In the genomic region with DNA sequence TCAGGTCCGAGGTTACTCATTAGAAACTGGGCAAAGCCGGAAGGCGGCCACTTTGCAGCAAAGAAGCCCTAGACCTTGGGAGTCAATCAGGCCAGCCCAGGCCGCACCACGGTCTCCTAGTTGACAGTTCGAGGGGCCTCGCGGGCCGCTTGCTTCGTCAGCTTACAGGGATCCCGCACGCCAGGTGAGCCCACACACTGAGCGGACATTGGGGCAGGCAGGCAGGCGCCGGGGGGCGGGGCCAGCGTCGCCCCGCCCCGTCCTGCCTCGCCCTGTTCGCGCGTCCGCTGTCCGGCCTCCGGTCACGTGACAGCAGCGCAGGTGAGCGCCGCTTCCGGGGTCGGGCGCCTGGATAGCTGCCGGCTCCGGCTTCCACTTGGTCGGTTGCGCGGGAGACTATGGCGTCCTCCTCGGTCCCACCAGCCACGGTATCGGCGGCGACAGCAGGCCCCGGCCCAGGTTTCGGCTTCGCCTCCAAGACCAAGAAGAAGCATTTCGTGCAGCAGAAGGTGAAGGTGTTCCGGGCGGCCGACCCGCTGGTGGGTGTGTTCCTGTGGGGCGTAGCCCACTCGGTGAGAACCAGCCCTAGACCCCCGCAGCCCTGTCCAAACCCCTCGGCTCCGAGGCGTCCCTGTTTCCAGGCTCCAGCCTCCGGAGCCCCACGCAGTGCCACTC, we compare ENCODE assay signal across 8 cellular contexts. TPM values are rescaled to one million over a fixed set of nuclear protein-coding genes. Genes with fewer than 3 reads are reported as not detected.
DNase-seq lines count a peak whose midpoint lies in the region; ATAC-seq and TF ChIP-seq lines count a peak whose summit lies in the region.

A gene (plus strand): TSS at position 301 of the 675 bp plus-strand sequence. CDS start 98 bp downstream, at position 399.

- TF ChIP-seq CTCF in AG09309 (IDR thresholded peaks at IDR 0.05; ENCODE audit: control insufficient read depth, insufficient read depth, low read depth, low read length, missing control alignments) = no peak

- peak within 1 kb of the TSS; percentile 61 for H3K27ac ChIP-seq in cingulate gyrus (ENCODE audit: low read depth, low read length)

- ATAC-seq in GM19023 (IDR thresholded peaks at IDR 0.05; ENCODE audit: unreplicated experiment) (peak; percentile 97), HG03159 (IDR thresholded peaks at IDR 0.05; ENCODE audit: unreplicated experiment) (peak; percentile 93), left colon (peak; percentile 98)

- peak within 1 kb of the TSS; percentile 90 for H3K4me3 ChIP-seq in AG09309 (ENCODE audit: control insufficient read depth, low read depth, low read length)

- DNase-seq in AG09309 (ENCODE audit: low read depth) (no peak), NCI-H510A (lab: John Stamatoyannopoulos, UW) (peak; percentile 85), left colon (peak; percentile 82 to 88)
- peak; percentile 66 to 76 for DNase-seq in activated CD4-positive, alpha-beta T cell treated with anti-CD3 and anti-CD28 coated beads for 4 hours
- DNase-seq in stimulated activated CD4-positive, alpha-beta T cell treated with anti-CD3 and anti-CD28 coated beads, Interleukin-1b, Interleukin-23, amount 100 ng/mL, for 4 hours (ENCODE audit: low read depth in 2 of 2) = peak; percentile 46 to 74

- intact Hi-C loops in left colon (cut with DNase I, micrococcal nuclease) = no loop called here

RNA-seq across cellular contexts. Expression of the gene that starts here (rescaled TPM):
- total RNA-seq in left colon = 10 to 100 TPM; 63.5 to 67.9 TPM
